ENCODE assay signal across 11 cellular contexts in genomic region chr10:102281103-102281502, GRCh38. TPM values are rescaled to one million over a fixed set of nuclear protein-coding genes. Genes with fewer than 3 reads are reported as not detected.
DNase-seq lines count a peak whose midpoint lies in the region; ATAC-seq and TF ChIP-seq lines count a peak whose summit lies in the region.
"Had no signal": no experiment of that assay in that cellular context is flagged by ENCODE, and none has a peak within 500 bp of the region (broad histone marks: within the 10 kb centered on the region; RNA-seq: fewer than 3 reads in every experiment).

No MANE protein-coding gene starts in this region.

- H3K4me3 Mint-ChIP-seq in activated CD4-positive, alpha-beta T cell treated with anti-CD3 and anti-CD28 coated beads for 36 hours, result peak overlapping the region; percentile 0
- H3K4me3 Mint-ChIP-seq: activated CD8-positive, alpha-beta memory T cell treated with anti-CD3 and anti-CD28 coated beads, Interleukin-2, amount 10 ng/mL, durations not matched to agents 7 days and 5 days had no signal

- peak overlapping the region in 1 of 2 donors; percentile 10 for H3K4me3 ChIP-seq in gastroesophageal sphincter
- peak overlapping the region in 1 of 8 donors; percentile 11 for H3K4me3 ChIP-seq in spleen
- H3K4me3 ChIP-seq in esophagus squamous epithelium, result peak overlapping the region in 1 of 4 donors; percentile 31

- no peaks in the 10 kb centered on the region for H3K27me3 Mint-ChIP-seq in activated CD4-positive, alpha-beta T cell treated with anti-CD3 and anti-CD28 coated beads for 36 hours
- H3K27me3 Mint-ChIP-seq: activated CD8-positive, alpha-beta memory T cell treated with anti-CD3 and anti-CD28 coated beads, Interleukin-2, amount 10 ng/mL, durations not matched to agents 7 days and 5 days; naive B cell had no signal

- no peak for TF ChIP-seq CTCF in gastroesophageal sphincter (IDR thresholded peaks at IDR 0.05)
- TF ChIP-seq CTCF in spleen (IDR thresholded peaks at IDR 0.05 in 8 of 11, conservative IDR thresholded peaks at IDR 0.05 in 3 of 11), result no peak
- TF ChIP-seq CTCF in esophagus squamous epithelium (IDR thresholded peaks at IDR 0.05), result no peak

- H3K9me3 ChIP-seq in gastroesophageal sphincter, result no peaks in the 10 kb centered on the region
- H3K9me3 ChIP-seq in spleen, result no peaks in the 10 kb centered on the region
- H3K9me3 ChIP-seq in esophagus squamous epithelium, result no peaks in the 10 kb centered on the region

- peaks cover 64% of the 10 kb centered on the region for H3K4me1 Mint-ChIP-seq in activated CD4-positive, alpha-beta T cell treated with anti-CD3 and anti-CD28 coated beads for 36 hours

- no peak for TF ChIP-seq EP300 in gastroesophageal sphincter (IDR thresholded peaks at IDR 0.05)

- H3K36me3 Mint-ChIP-seq in activated CD4-positive, alpha-beta T cell treated with anti-CD3 and anti-CD28 coated beads for 36 hours (ENCODE audit: low read depth), result peaks cover 1% of the 10 kb centered on the region
- H3K36me3 Mint-ChIP-seq: naive B cell had no signal

- 7 to 8% methylated on average over 3 of the region's 3 CpGs for WGBS in gastroesophageal sphincter (ENCODE audit: low coverage in 1 of 2), 2 donors
- WGBS in spleen, 5 donors, result 7 to 24% (median 21%) methylated on average over 3 of the region's 3 CpGs
- 33 to 35% methylated on average over 3 of the region's 3 CpGs for WGBS in esophagus squamous epithelium, 2 donors

- H3K9me3 Mint-ChIP-seq in activated CD4-positive, alpha-beta T cell treated with anti-CD3 and anti-CD28 coated beads for 36 hours (ENCODE audit: low read depth), result no peaks in the 10 kb centered on the region
- H3K9me3 Mint-ChIP-seq: naive B cell had no signal

- H3K27ac Mint-ChIP-seq in activated CD4-positive, alpha-beta T cell treated with anti-CD3 and anti-CD28 coated beads for 36 hours, result peak overlapping the region; percentile 72
- H3K27ac Mint-ChIP-seq: activated CD8-positive, alpha-beta memory T cell treated with anti-CD3 and anti-CD28 coated beads, Interleukin-2, amount 10 ng/mL, durations not matched to agents 7 days and 5 days had no signal

- peak overlapping the region in 3 of 4 donors; percentile 42 to 44 (median 42) for H3K27ac ChIP-seq in gastroesophageal sphincter
- H3K27ac ChIP-seq in spleen, result peak overlapping the region in 5 of 8 donors; percentile 22 to 56 (median 25)
- H3K27ac ChIP-seq in esophagus squamous epithelium, result peak overlapping the region in 2 of 4 donors; percentile 40 to 52

- H3K27me3 ChIP-seq in gastroesophageal sphincter (no peaks in the 10 kb centered on the region), spleen (replicated peaks in 1 of 7) (no peaks in the 10 kb centered on the region), esophagus squamous epithelium (no peaks in the 10 kb centered on the region)

- H3K36me3 ChIP-seq in gastroesophageal sphincter (peaks cover 0 to 12% of the 10 kb centered on the region in 2 donors), spleen (peaks cover 0 to 31% (median 8%) of the 10 kb centered on the region in 6 donors), esophagus squamous epithelium (peaks cover 0 to 16% (median 0%) of the 10 kb centered on the region in 3 donors)

- intact Hi-C loops in activated CD4-positive, alpha-beta T cell treated with anti-CD3 and anti-CD28 coated beads for 36 hours (cut with DNase I, micrococcal nuclease), result loop anchor here in 1 of 2 experiments (5.0 kb wide), 1 partner anchor 56 kb away; no protein-coding TSS in a partner anchor
- intact Hi-C loops in spleen (cut with DNase I; ENCODE audit: low total_unique reads) (no loop called here), esophagus squamous epithelium (cut with DNase I) (no loop called here)

- TF ChIP-seq POLR2A in gastroesophageal sphincter (IDR thresholded peaks at IDR 0.05) (no peak), spleen (IDR thresholded peaks at IDR 0.05) (no peak), esophagus squamous epithelium (IDR thresholded peaks at IDR 0.05) (no peak)

- no peak for DNase-seq in activated CD4-positive, alpha-beta T cell treated with anti-CD3 and anti-CD28 coated beads for 36 hours
- no peak for DNase-seq in activated CD4-positive, alpha-beta T cell treated with anti-CD3 and anti-CD28 coated beads, Interleukin-2, amount 50 U/mL, for 48 hours
- DNase-seq in SHP77 (lab: John Stamatoyannopoulos, UW) (peak; percentile 35 to 49), spleen (no peak), esophagus squamous epithelium (lab: John Stamatoyannopoulos, UW) (no peak), SIG-M5 treated with dmso at 0.1 percent for 504 hours (lab: John Stamatoyannopoulos, UW; ENCODE audit: unreplicated experiment) (no peak)
- DNase-seq: activated CD8-positive, alpha-beta memory T cell treated with anti-CD3 and anti-CD28 coated beads, Interleukin-2, amount 10 ng/mL, durations not matched to agents 7 days and 5 days; naive B cell; stimulated activated CD4-positive, alpha-beta T cell treated with anti-CD3 and anti-CD28 coated beads, Interleukin-4, amount 100 ng/mL, for 1 hour had no signal

- H3K4me1 ChIP-seq in gastroesophageal sphincter, result peaks cover 0 to 28% (median 8%) of the 10 kb centered on the region in 3 donors
- H3K4me1 ChIP-seq in spleen, result peaks cover 15 to 63% (median 31%) of the 10 kb centered on the region in 6 donors
- H3K4me1 ChIP-seq in esophagus squamous epithelium, result peaks cover 29 to 70% (median 31%) of the 10 kb centered on the region in 3 donors

- CTCF ChIA-PET in activated CD4-positive, alpha-beta T cell treated with anti-CD3 and anti-CD28 coated beads for 36 hours (lab: Charles Lee), result interaction anchor here (0.7 to 0.8 kb wide), 3 partner anchors 10 to 209 kb away, joined by 3 to 5 read pairs (median 3); no protein-coding TSS in a partner anchor

- ATAC-seq in activated CD4-positive, alpha-beta T cell treated with anti-CD3 and anti-CD28 coated beads for 36 hours, result no peak
- ATAC-seq in gastroesophageal sphincter (no peak), esophagus mucosa (no peak)

- POLR2A ChIA-PET in activated CD4-positive, alpha-beta T cell treated with anti-CD3 and anti-CD28 coated beads for 36 hours (lab: Charles Lee), result no interaction called here

RNA-seq across cellular contexts. Expression of gene GBF1, which starts 35.8 kb away (rescaled TPM):
- total RNA-seq in activated CD4-positive, alpha-beta T cell treated with anti-CD3 and anti-CD28 coated beads for 36 hours, result 10 to 100 TPM; 33.1 to 37.5 TPM
- 10 to 100 TPM; 32.0 to 54.7 (median 39.4) TPM for total RNA-seq in gastroesophageal sphincter
- total RNA-seq in spleen, result 10 to 100 TPM; 36.4 to 42.1 (median 41.3) TPM
- 10 to 100 TPM in 1 of 3 donors, 1 to 10 TPM in 2; 5.8 to 11.5 (median 7.3) TPM for polyA plus RNA-seq in spleen
- 10 to 100 TPM; 22.5 to 39.0 (median 28.6) TPM for total RNA-seq in esophagus squamous epithelium
- total RNA-seq in esophagus mucosa, result 24.0 TPM

RNA-seq across cellular contexts. Expression of gene PITX3, which starts 39.8 kb away (rescaled TPM):
- total RNA-seq in activated CD4-positive, alpha-beta T cell treated with anti-CD3 and anti-CD28 coated beads for 36 hours, result under 1 TPM; 0.66 to 0.81 TPM
- total RNA-seq in gastroesophageal sphincter, result under 1 TPM in 1 of 4 donors, not detected in 3; 0.30 TPM
- not detected for total RNA-seq in spleen
- not detected for polyA plus RNA-seq in spleen
- not detected for total RNA-seq in esophagus squamous epithelium
- not detected for total RNA-seq in esophagus mucosa
- total RNA-seq: activated CD8-positive, alpha-beta memory T cell treated with anti-CD3 and anti-CD28 coated beads, Interleukin-2, amount 10 ng/mL, durations not matched to agents 7 days and 5 days had no signal

RNA-seq across cellular contexts. Expression of gene ELOVL3, which starts 55.0 kb away (rescaled TPM):
- total RNA-seq in activated CD4-positive, alpha-beta T cell treated with anti-CD3 and anti-CD28 coated beads for 36 hours, result under 1 TPM in 1 of 2 experiments, not detected in 1; 0.14 TPM
- under 1 TPM in 1 of 4 donors, not detected in 3; 0.81 TPM for total RNA-seq in gastroesophageal sphincter
- total RNA-seq in spleen, result 1 to 10 TPM in 1 of 7 donors, under 1 TPM in 4, not detected in 2; 0.26 to 2.0 (median 0.64) TPM
- 1 to 10 TPM in 2 of 3 donors, under 1 TPM in 1; 0.08 to 1.1 (median 1.1) TPM for polyA plus RNA-seq in spleen
- not detected for total RNA-seq in esophagus squamous epithelium
- not detected for total RNA-seq in esophagus mucosa
- total RNA-seq: activated CD8-positive, alpha-beta memory T cell treated with anti-CD3 and anti-CD28 coated beads, Interleukin-2, amount 10 ng/mL, durations not matched to agents 7 days and 5 days had no signal

Comparison
In these comparisons a context has a peak if more than half of its experiments do, and no peak if none do; other contexts are left out.
1. DNase-seq: peak in SHP77 (2 of 2); none in activated CD4-positive, alpha-beta T cell treated with anti-CD3 and anti-CD28 coated beads for 36 hours (single experiment), activated CD4-positive, alpha-beta T cell treated with anti-CD3 and anti-CD28 coated beads, Interleukin-2, amount 50 U/mL, for 48 hours (0 of 2), spleen (single experiment), esophagus squamous epithelium (single experiment) and SIG-M5 treated with dmso at 0.1 percent for 504 hours (single experiment).